Comparison of ENCODE assay signal across 8 cellular contexts in the genomic region with DNA sequence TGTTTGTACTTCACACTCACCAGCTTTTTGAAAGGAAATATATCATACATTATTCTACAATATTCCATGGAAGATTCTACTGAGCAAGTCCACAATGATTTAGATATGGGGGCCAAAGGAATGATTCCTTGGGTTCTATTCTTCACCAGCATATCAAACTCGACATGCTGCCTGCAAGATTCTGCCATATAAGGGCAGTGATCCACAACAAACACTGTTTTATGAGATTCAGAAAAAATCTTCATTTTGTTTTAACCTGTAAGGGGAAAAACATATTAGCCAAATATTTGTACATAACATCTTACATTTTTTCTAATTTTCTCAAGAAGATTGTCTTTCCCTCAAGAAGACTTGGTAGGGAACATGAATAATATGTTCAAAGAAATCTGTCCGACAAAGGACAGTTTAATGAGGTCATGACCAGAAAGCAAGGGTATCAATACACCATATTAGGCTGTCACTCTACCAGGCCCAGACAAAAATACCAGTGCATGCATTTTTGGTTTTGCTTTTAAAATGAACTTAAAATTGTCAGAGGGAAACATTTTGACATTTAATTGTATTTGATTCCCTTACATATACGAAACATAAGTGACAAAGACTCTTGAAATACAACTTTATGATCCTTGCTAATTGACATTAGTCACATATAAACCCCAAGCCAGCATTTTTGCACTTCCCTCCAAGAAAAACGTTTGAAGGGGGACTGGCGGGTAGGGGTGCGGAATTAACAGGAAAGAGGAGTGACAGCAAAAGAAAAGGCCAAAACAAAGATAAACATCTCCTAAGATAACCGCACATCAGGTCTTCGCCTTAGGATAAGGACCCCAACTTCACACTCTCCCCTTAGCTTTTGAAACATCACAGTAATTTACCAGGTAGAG. TPM values are rescaled to one million over a fixed set of nuclear protein-coding genes. Genes with fewer than 3 reads are reported as not detected.
A peak's percentile ranks its signal among the peaks of the same experiment; 100 is the strongest.
DNase-seq lines count a peak whose midpoint lies in the region; ATAC-seq and TF ChIP-seq lines count a peak whose summit lies in the region.

No MANE protein-coding gene starts in this region.

- no peak for TF ChIP-seq POLR2A in sigmoid colon (IDR thresholded peaks at IDR 0.05)

- no peaks in the 10 kb centered on the region; the same call in 1 of the 2 replicates for H3K9me2 ChIP-seq in SK-N-SH

- peak overlapping the region; percentile 22 to 93; a peak in 2 of 4 replicates for H3K27ac ChIP-seq in SK-N-SH (ENCODE audit: low read depth in 2 of 2, low read length in 1 of 2)
- H3K27ac ChIP-seq in fibroblast of lung (ENCODE audit: insufficient read depth, low read length), result peak overlapping the region; percentile 93
- H3K27ac ChIP-seq in sigmoid colon, result peak overlapping the region; percentile 92 to 98 (median 96)

- H3K4me3 ChIP-seq in SK-N-SH (ENCODE audit: low read depth in 2 of 2, low read length in 1 of 2) (peak overlapping the region; percentile 96 to 98), fibroblast of lung (replicated peaks in 1 of 4; ENCODE audit: control extremely low read depth in 1 of 4, insufficient read depth in 1 of 4, low read depth in 3 of 4, low read length in 4 of 4) (peak overlapping the region; percentile 88 to 100 (median 99)), sigmoid colon (peak overlapping the region; percentile 71 to 96 (median 82))

- peaks cover 73% of the 10 kb centered on the region for H3K79me2 ChIP-seq in SK-N-SH (ENCODE audit: insufficient read depth)
- H3K79me2 ChIP-seq in fibroblast of lung (ENCODE audit: control insufficient read depth, insufficient read depth, low read length), result peaks cover 64% of the 10 kb centered on the region

- ATAC-seq in SK-N-SH treated with all-trans-retinoic acid at 6 μM for 48 hours (no peak), T-cell (replicated peaks in 1 of 4) (no peak), GM21619 (IDR thresholded peaks at IDR 0.05; ENCODE audit: unreplicated experiment) (no peak), GM18909 (IDR thresholded peaks at IDR 0.05; ENCODE audit: poor library complexity, unreplicated experiment) (no peak)

- CTCF ChIA-PET in SK-N-SH (lab: Yijun Ruan, JAX), result interaction anchor here (0.9 to 2.3 kb wide), 6 partner anchors 18 to 79 kb away, joined by 3 to 7 read pairs (median 4); a partner anchor contains a TSS
- CTCF ChIA-PET in T-cell (lab: Charles Lee), result interaction anchor here in 1 of 2 donors (0.5 to 1.1 kb wide), 7 partner anchors 33 to 369 kb away, joined by 3 to 6 read pairs (median 3); a partner anchor contains a TSS

- no peaks in the 10 kb centered on the region for H3K27me3 Mint-ChIP-seq in T-cell

- H4K20me1 ChIP-seq in SK-N-SH (ENCODE audit: insufficient read depth), result peaks cover 18% of the 10 kb centered on the region
- no peaks in the 10 kb centered on the region for H4K20me1 ChIP-seq in fibroblast of lung (ENCODE audit: control insufficient read depth, extremely low read depth, insufficient read depth, low read length)

- no peak for TF ChIP-seq CTCF in SK-N-SH (IDR thresholded peaks at IDR 0.05)
- TF ChIP-seq CTCF in fibroblast of lung (conservative IDR thresholded peaks at IDR 0.05 in 1 of 2, IDR thresholded peaks at IDR 0.05 in 1 of 2; ENCODE audit: low read depth in 1 of 2, low read length in 2 of 2), result no peak
- no peak for TF ChIP-seq CTCF in sigmoid colon (IDR thresholded peaks at IDR 0.05)

- peak overlapping the region; percentile 91 to 98 (median 95) for H3K4me3 Mint-ChIP-seq in T-cell

- WGBS in SK-N-SH (ENCODE audit: low lambda C conversion rate), result 15% methylated on average over 8 of the region's 8 CpGs
- 6 to 7% methylated on average over 8 of the region's 8 CpGs for WGBS in sigmoid colon, 2 donors

- no peak overlapping the region for H2AFZ ChIP-seq in SK-N-SH (ENCODE audit: low read depth)
- peak overlapping the region; percentile 92 for H2AFZ ChIP-seq in fibroblast of lung (ENCODE audit: low read length)

- DNase-seq in SK-N-SH (no peak), T-cell (peak in 2 of 34 experiments; percentile 6 to 8), fibroblast of lung (ENCODE audit: low read depth in 2 of 2) (no peak), sigmoid colon (no peak), mesenteric fat pad (ENCODE audit: low spot score) (no peak)

- H3K36me3 Mint-ChIP-seq in T-cell, result peaks cover 19% of the 10 kb centered on the region

- intact Hi-C loops in sigmoid colon (cut with DNase I), result loop anchor here (2.0 to 10.0 kb wide), 4 partner anchors 82 to 370 kb away; no protein-coding TSS in a partner anchor

- no peaks in the 10 kb centered on the region for H3K9me3 Mint-ChIP-seq in T-cell

- H3K9ac ChIP-seq in SK-N-SH, result peak overlapping the region; percentile 90
- peak overlapping the region; percentile 76 for H3K9ac ChIP-seq in fibroblast of lung (ENCODE audit: insufficient read depth, low read length)

- POLR2A ChIA-PET in SK-N-SH (lab: Yijun Ruan, JAX), result no interaction called here
- POLR2A ChIA-PET in T-cell (lab: Charles Lee), result interaction anchor here in 1 of 2 donors (0.5 to 0.6 kb wide), 2 partner anchors 17 to 86 kb away, joined by 5 to 8 read pairs; no protein-coding TSS in a partner anchor

- H3F3A ChIP-seq in SK-N-SH (replicated peaks; ENCODE audit: insufficient read depth), result no peaks in the 10 kb centered on the region

- peaks cover 20 to 24% of the 10 kb centered on the region in 2 experiments; a peak in 3 of 4 replicates for H3K4me1 ChIP-seq in SK-N-SH (ENCODE audit: control insufficient read depth in 1 of 2, insufficient read depth in 2 of 2, low read depth in 1 of 2, low read length in 1 of 2)
- no peaks in the 10 kb centered on the region for H3K4me1 ChIP-seq in fibroblast of lung (ENCODE audit: control insufficient read depth, extremely low read depth, insufficient read depth, low read length)
- H3K4me1 ChIP-seq in sigmoid colon, result peaks cover 0 to 49% (median 44%) of the 10 kb centered on the region in 4 donors

- TF ChIP-seq EP300 in SK-N-SH (IDR thresholded peaks at IDR 0.05; ENCODE audit: borderline replicate concordance in 1 of 2, low read depth in 1 of 2, low read length in 1 of 2) (no peak), sigmoid colon (IDR thresholded peaks at IDR 0.05) (no peak)

- peak overlapping the region; percentile 98 to 99 for H3K27ac Mint-ChIP-seq in T-cell

- TF ChIP-seq RAD21 in SK-N-SH (IDR thresholded peaks at IDR 0.05; ENCODE audit: low read length), result no peak

- H3K27me3 ChIP-seq in SK-N-SH (ENCODE audit: insufficient read depth), result no peaks in the 10 kb centered on the region
- no peaks in the 10 kb centered on the region for H3K27me3 ChIP-seq in fibroblast of lung (ENCODE audit: control insufficient read depth, insufficient read depth, low read length)
- no peaks in the 10 kb centered on the region for H3K27me3 ChIP-seq in sigmoid colon

- H3K4me1 Mint-ChIP-seq in T-cell, result peaks cover 71 to 86% (median 73%) of the 10 kb centered on the region in 3 donors

- H3K4me2 ChIP-seq in SK-N-SH (peak overlapping the region; percentile 93), fibroblast of lung (ENCODE audit: extremely low read depth, insufficient read depth, low read length) (peak overlapping the region; percentile 88)

- H3K9me3 ChIP-seq in SK-N-SH (no peaks in the 10 kb centered on the region), fibroblast of lung (ENCODE audit: control insufficient read depth, insufficient read depth, low read depth, low read length) (no peaks in the 10 kb centered on the region), sigmoid colon (no peaks in the 10 kb centered on the region)

- H3K36me3 ChIP-seq in SK-N-SH (replicated peaks in 1 of 2; ENCODE audit: control insufficient read depth in 1 of 2, insufficient read depth in 2 of 2, low read length in 1 of 2), result peaks cover 4 to 21% of the 10 kb centered on the region in 2 experiments
- H3K36me3 ChIP-seq in fibroblast of lung (ENCODE audit: control insufficient read depth, insufficient read depth, low read length), result no peaks in the 10 kb centered on the region
- peaks cover 0 to 13% (median 0%) of the 10 kb centered on the region in 4 donors for H3K36me3 ChIP-seq in sigmoid colon

TF ChIP-seq in SK-N-SH, 30 proteins besides CTCF, POLR2A, EP300 and RAD21 (continues in another document):
- TF ChIP-seq, protein P1, sequence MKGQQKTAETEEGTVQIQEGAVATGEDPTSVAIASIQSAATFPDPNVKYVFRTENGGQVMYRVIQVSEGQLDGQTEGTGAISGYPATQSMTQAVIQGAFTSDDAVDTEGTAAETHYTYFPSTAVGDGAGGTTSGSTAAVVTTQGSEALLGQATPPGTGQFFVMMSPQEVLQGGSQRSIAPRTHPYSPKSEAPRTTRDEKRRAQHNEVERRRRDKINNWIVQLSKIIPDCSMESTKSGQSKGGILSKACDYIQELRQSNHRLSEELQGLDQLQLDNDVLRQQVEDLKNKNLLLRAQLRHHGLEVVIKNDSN (IDR thresholded peaks at IDR 0.05; ENCODE audit: borderline replicate concordance, low read depth), result no peak

TF ChIP-seq in SK-N-SH treated with all-trans-retinoic acid at 6 μM for 48 hours, 23 proteins besides CTCF, POLR2A, EP300 and RAD21 (continues in another document):
- TF ChIP-seq ZNF8 (CRISPR knock-in tag; IDR thresholded peaks at IDR 0.05), result no peak

RNA-seq across cellular contexts. Expression of a gene that starts 1.0 kb away (rescaled TPM):
- polyA plus RNA-seq in SK-N-SH (2012; rRNA removed) (7.2 and 9.7 TPM in 2 replicates), fibroblast of lung (28.0 and 29.2 TPM in 2 replicates), sigmoid colon (10 to 100 TPM in 2 of 3 donors, 1 to 10 TPM in 1; 9.7 to 18.6 (median 14.3) TPM)
- 10.2 and 13.1 TPM in 2 replicates for polyA plus RNA-seq in SK-N-SH (2012; cell fraction: cytosol; rRNA removed)
- 5.1 and 10.0 TPM in 2 replicates for polyA plus RNA-seq in SK-N-SH (2012; cell fraction: nucleus; rRNA removed)
- total RNA-seq in T-cell (10 to 100 TPM; 19.7 to 26.0 (median 23.9) TPM), fibroblast of lung (33.0 and 34.9 TPM in 2 replicates), sigmoid colon (10 to 100 TPM; 18.7 to 38.2 (median 28.6) TPM), mesenteric fat pad (21.8 TPM)
- polyA plus RNA-seq in fibroblast of lung (2012), result 18.6 and 22.3 TPM in 2 replicates
- polyA minus RNA-seq in fibroblast of lung (ENCODE audit: low replicate concordance), result 5.5 and 5.6 TPM in 2 replicates

RNA-seq across cellular contexts. Expression of a gene that starts 1.5 kb away (rescaled TPM):
- polyA plus RNA-seq in SK-N-SH (2012; rRNA removed) (20.6 and 21.7 TPM in 2 replicates), fibroblast of lung (31.2 and 36.4 TPM in 2 replicates), sigmoid colon (10 to 100 TPM; 19.2 to 30.1 (median 23.4) TPM)
- polyA plus RNA-seq in SK-N-SH (2012; cell fraction: cytosol; rRNA removed), result 23.5 and 31.0 TPM in 2 replicates
- 8.1 and 12.9 TPM in 2 replicates for polyA plus RNA-seq in SK-N-SH (2012; cell fraction: nucleus; rRNA removed)
- total RNA-seq in T-cell (10 to 100 TPM; 51.7 to 83.6 (median 71.3) TPM), fibroblast of lung (51.1 and 60.8 TPM in 2 replicates), sigmoid colon (100 to 1,000 TPM in 2 of 4 donors, 10 to 100 TPM in 2; 65.2 to 117 (median 97.3) TPM), mesenteric fat pad (40.0 TPM)
- 30.5 and 33.1 TPM in 2 replicates for polyA plus RNA-seq in fibroblast of lung (2012)
- polyA minus RNA-seq in fibroblast of lung (ENCODE audit: low replicate concordance), result 1.7 and 1.9 TPM in 2 replicates
